17 cellular contexts compared by ENCODE assay signal in genomic region chr7:151003572-151003971, GRCh38. TPM values are rescaled to one million over a fixed set of nuclear protein-coding genes. Genes with fewer than 3 reads are reported as not detected.
A peak's percentile ranks its signal among the peaks of the same experiment; 100 is the strongest.
DNase-seq lines count a peak whose midpoint lies in the region; ATAC-seq, FAIRE-seq and TF ChIP-seq lines count a peak whose summit lies in the region.
"Had no signal": no experiment of that assay in that cellular context is flagged by ENCODE, and none has a peak within 500 bp of the region (broad histone marks: within the 10 kb centered on the region; RNA-seq: fewer than 3 reads in every experiment).

No MANE protein-coding gene starts in this region.

- H2AFZ ChIP-seq in HepG2 (ENCODE audit: low read length), result no peak overlapping the region

- H3K27ac ChIP-seq in HepG2 (ENCODE audit: extremely low read length, insufficient read depth, low read length) (no peak overlapping the region), right lobe of liver (no peak overlapping the region)
- H3K27ac ChIP-seq: upper lobe of left lung had no signal

- peaks cover 0 to 2% of the 10 kb centered on the region in 2 experiments; a peak in 2 of 5 replicates for H3K27me3 ChIP-seq in HepG2 (ENCODE audit: control insufficient read depth in 1 of 2, insufficient read depth in 2 of 2, low read length in 2 of 2)
- H3K27me3 ChIP-seq in right lobe of liver, result no peaks in the 10 kb centered on the region
- H3K27me3 ChIP-seq: upper lobe of left lung had no signal

- no peak for TF ChIP-seq POLR2A in HepG2 (IDR thresholded peaks at IDR 0.05; ENCODE audit: insufficient read depth in 1 of 2, low read depth in 2 of 2, low read length in 2 of 2)
- TF ChIP-seq POLR2A in right lobe of liver (IDR thresholded peaks at IDR 0.05), result no peak

- peak overlapping the region; percentile 36 for H3K4me2 ChIP-seq in HepG2 (ENCODE audit: low read depth, low read length)

- H3K4me1 Mint-ChIP-seq in activated CD8-positive, alpha-beta T cell treated with anti-CD3 and anti-CD28 coated beads for 36 hours (ENCODE audit: low read depth), result peaks cover 24% of the 10 kb centered on the region

- in situ Hi-C loops in HepG2 (cut with HindIII; ENCODE audit: extremely low pct_ligation_motif_present, low pct_unique_long_range_greater_than_20kb), result no loop called here

- no peak overlapping the region for H3K27ac Mint-ChIP-seq in activated CD8-positive, alpha-beta T cell treated with anti-CD3 and anti-CD28 coated beads for 36 hours
- H3K27ac Mint-ChIP-seq: stimulated activated naive CD8-positive, alpha-beta T cell treated with anti-CD3 and anti-CD28 coated beads, Interleukin-15, amount 100 ng/mL, for 72 hours; T-helper 2 cell treated with Interferon-gamma antibody and Interleukin-4, amounts not matched to agents 5 μg/mL and 100 μg/mL, for 36 hours had no signal

- BruUV-seq in HepG2 (replicated peaks; lab: Mats Ljungman, UMichigan), result no TSS peak

- FAIRE-seq in HepG2 (lab: Jason Lieb, UNC), result peak; percentile 21

- H3K4me1 ChIP-seq in HepG2 (ENCODE audit: insufficient read depth, low read length), result peaks cover 59% of the 10 kb centered on the region
- peaks cover 0 to 1% (median 0%) of the 10 kb centered on the region in 4 donors for H3K4me1 ChIP-seq in right lobe of liver

- H3K36me3 Mint-ChIP-seq in activated CD8-positive, alpha-beta T cell treated with anti-CD3 and anti-CD28 coated beads for 36 hours (ENCODE audit: low read depth), result no peaks in the 10 kb centered on the region

- POLR2A ChIA-PET in HepG2 (lab: Yijun Ruan, JAX), result no interaction called here
- POLR2A ChIA-PET in activated CD8-positive, alpha-beta T cell treated with anti-CD3 and anti-CD28 coated beads for 36 hours (lab: Charles Lee), result no interaction called here

- TF ChIP-seq CTCF in HepG2 (CRISPR knock-in tag; IDR thresholded peaks at IDR 0.05) (peak; percentile 26; the same call in 1 of the 2 replicates), right lobe of liver (IDR thresholded peaks at IDR 0.05) (no peak), epithelial cell of esophagus (IDR thresholded peaks at IDR 0.05; ENCODE audit: insufficient read depth, low read depth, low read length, missing control alignments) (peak; percentile 24)
- TF ChIP-seq CTCF in activated CD8-positive, alpha-beta T cell treated with anti-CD3 and anti-CD28 coated beads for 36 hours (IDR thresholded peaks at IDR 0.05), result no peak

- ATAC-seq in HepG2 (peak; percentile 22; the same call in 2 of the 3 replicates), right lobe of liver (no peak)
- no peak for ATAC-seq in activated CD8-positive, alpha-beta T cell treated with anti-CD3 and anti-CD28 coated beads for 36 hours
- ATAC-seq: stimulated activated naive CD8-positive, alpha-beta T cell treated with anti-CD3 and anti-CD28 coated beads, Interleukin-15, amount 100 ng/mL, for 72 hours had no signal

- no peak overlapping the region for H3K9ac ChIP-seq in HepG2 (ENCODE audit: insufficient read depth, low read depth, low read length)

- TF ChIP-seq RAD21 in HepG2 (CRISPR knock-in tag; IDR thresholded peaks at IDR 0.05), result no peak

- no peaks in the 10 kb centered on the region for H3K79me2 ChIP-seq in HepG2 (ENCODE audit: insufficient read depth, low read length)

- DNase-seq in HepG2 (ENCODE audit: low spot score) (no peak), right lobe of liver (no peak), NCI-H69 (lab: John Stamatoyannopoulos, UW) (peak; percentile 78), epithelial cell of esophagus (ENCODE audit: low read depth) (peak; percentile 63), NCI-H1930 (lab: John Stamatoyannopoulos, UW) (no peak)
- DNase-seq in activated CD8-positive, alpha-beta memory T cell treated with anti-CD3 and anti-CD28 coated beads for 24 hours, result no peak
- no peak for DNase-seq in activated CD8-positive, alpha-beta T cell treated with anti-CD3 and anti-CD28 coated beads for 36 hours
- DNase-seq: activated CD8-positive, alpha-beta memory T cell treated with anti-CD3 and anti-CD28 coated beads, Interleukin-2, amount 50 U/mL, for 48 hours; activated gamma-delta T cell; amniotic stem cell; HCEC 1CT; KBM-7; NCI-H524 treated with DMSO at 0.1 percent for 48 hours; stimulated activated naive CD8-positive, alpha-beta T cell treated with anti-CD3 and anti-CD28 coated beads, Interleukin-15, amount 100 ng/mL, for 72 hours had no signal

- H3K36me3 ChIP-seq in HepG2 (replicated peaks in 1 of 2; ENCODE audit: control insufficient read depth in 1 of 2, insufficient read depth in 2 of 2, low read length in 2 of 2) (no peaks in the 10 kb centered on the region), right lobe of liver (no peaks in the 10 kb centered on the region)

- CTCF ChIA-PET in HepG2 (lab: Yijun Ruan, JAX; ENCODE audit: low intra/inter-chr PET ratio, low total read pairs), result no interaction called here
- CTCF ChIA-PET in activated CD8-positive, alpha-beta T cell treated with anti-CD3 and anti-CD28 coated beads for 36 hours (lab: Charles Lee), result no interaction called here

- intact Hi-C loops in HepG2 (cut with micrococcal nuclease; ENCODE audit: unreplicated experiment) (no loop called here), right lobe of liver (cut with DNase I) (no loop called here)
- intact Hi-C loops in activated CD8-positive, alpha-beta T cell treated with anti-CD3 and anti-CD28 coated beads for 36 hours (cut with micrococcal nuclease), result no loop called here

- H3K27me3 Mint-ChIP-seq in activated CD8-positive, alpha-beta T cell treated with anti-CD3 and anti-CD28 coated beads for 36 hours, result no peaks in the 10 kb centered on the region
- H3K27me3 Mint-ChIP-seq: stimulated activated naive CD8-positive, alpha-beta T cell treated with anti-CD3 and anti-CD28 coated beads, Interleukin-15, amount 100 ng/mL, for 72 hours had no signal

- H3K4me3 ChIP-seq in HepG2 (replicated peaks in 1 of 3; ENCODE audit: insufficient read depth in 1 of 3, low read depth in 2 of 3, low read length in 3 of 3) (peak overlapping the region in 1 of 3 experiments; percentile 1; a peak in 1 of 6 replicates), right lobe of liver (no peak overlapping the region), epithelial cell of esophagus (ENCODE audit: low read length) (no peak overlapping the region)
- H3K4me3 ChIP-seq: upper lobe of left lung had no signal

- TF ChIP-seq EP300 in HepG2 (IDR thresholded peaks at IDR 0.05; ENCODE audit: low read depth in 2 of 2, low read length in 2 of 2), result no peak
- no peak for TF ChIP-seq EP300 in HepG2 (CRISPR knock-in tag; IDR thresholded peaks at IDR 0.05; ENCODE audit: borderline replicate concordance)

- H3K4me3 Mint-ChIP-seq in activated CD8-positive, alpha-beta T cell treated with anti-CD3 and anti-CD28 coated beads for 36 hours, result no peak overlapping the region
- H3K4me3 Mint-ChIP-seq: stimulated activated naive CD8-positive, alpha-beta T cell treated with anti-CD3 and anti-CD28 coated beads, Interleukin-15, amount 100 ng/mL, for 72 hours; T-helper 2 cell treated with Interferon-gamma antibody and Interleukin-4, amounts not matched to agents 5 μg/mL and 100 μg/mL, for 36 hours had no signal

- 2% methylated on average over 12 of the region's 12 CpGs for WGBS in HepG2 (ENCODE audit: low lambda C conversion rate)
- WGBS in right lobe of liver (ENCODE audit: insufficient coverage, low coverage, low lambda C conversion rate, missing lambda C conversion rate), result 73% methylated on average over 12 of the region's 12 CpGs

- no peaks in the 10 kb centered on the region for H3K9me3 ChIP-seq in HepG2 (ENCODE audit: low read length)
- H3K9me3 ChIP-seq in right lobe of liver, result no peaks in the 10 kb centered on the region
- H3K9me3 ChIP-seq: upper lobe of left lung had no signal

- no peaks in the 10 kb centered on the region for H4K20me1 ChIP-seq in HepG2 (ENCODE audit: insufficient read depth, low read length)

- no peaks in the 10 kb centered on the region for H3K9me3 Mint-ChIP-seq in activated CD8-positive, alpha-beta T cell treated with anti-CD3 and anti-CD28 coated beads for 36 hours
- H3K9me3 Mint-ChIP-seq: stimulated activated naive CD8-positive, alpha-beta T cell treated with anti-CD3 and anti-CD28 coated beads, Interleukin-15, amount 100 ng/mL, for 72 hours; T-helper 2 cell treated with Interferon-gamma antibody and Interleukin-4, amounts not matched to agents 5 μg/mL and 100 μg/mL, for 36 hours had no signal

RNA-seq across cellular contexts. Expression of gene NOS3, which starts 12.8 kb away (rescaled TPM):
- 3.7 and 4.8 TPM in 2 replicates for total RNA-seq in HepG2 (2016; rRNA removed; fragmentation: Illumina TruSeq; extraction: Trizol)
- total RNA-seq in HepG2 (2016; cell fraction: cytosol; rRNA removed; fragmentation: Illumina TruSeq; extraction: Trizol; ENCODE audit: low read depth), result 2.6 and 2.9 TPM in 2 replicates
- 4.2 and 4.4 TPM in 2 replicates for total RNA-seq in HepG2 (2016; cell fraction: insoluble cytoplasmic fraction; rRNA removed; fragmentation: Illumina TruSeq; extraction: Trizol)
- total RNA-seq in HepG2 (2016; cell fraction: membrane; rRNA removed; fragmentation: Illumina TruSeq; extraction: Trizol), result 3.6 and 5.1 TPM in 2 replicates
- 3.2 and 5.3 TPM in 2 replicates for total RNA-seq in HepG2 (2016; cell fraction: nucleus; rRNA removed; fragmentation: Illumina TruSeq; extraction: Trizol)
- polyA plus RNA-seq in HepG2 (2011; rRNA removed), result 7.5 and 10.1 TPM in 2 replicates
- polyA plus RNA-seq in HepG2 (2011; cell fraction: cytosol; rRNA removed), result 5.8 and 10.0 TPM in 2 replicates
- polyA plus RNA-seq in HepG2 (2011; cell fraction: nucleus; rRNA removed), result 17.6 and 19.9 TPM in 2 replicates
- polyA plus RNA-seq in HepG2 (2012), result 4.8 and 5.0 TPM in 2 replicates
- polyA plus RNA-seq in HepG2 (2016; cell fraction: cytosol; fragmentation: Illumina TruSeq; extraction: Trizol; ENCODE audit: low read depth), result 3.9 and 4.8 TPM in 2 replicates
- 7.8 and 8.1 TPM in 2 replicates for polyA plus RNA-seq in HepG2 (2016; cell fraction: insoluble cytoplasmic fraction; fragmentation: Illumina TruSeq; extraction: Trizol; ENCODE audit: low read depth)
- 5.6 and 8.0 TPM in 2 replicates for polyA plus RNA-seq in HepG2 (2016; cell fraction: membrane; fragmentation: Illumina TruSeq; extraction: Trizol; ENCODE audit: low read depth)
- 5.7 and 8.2 TPM in 2 replicates for polyA plus RNA-seq in HepG2 (2016; cell fraction: nucleus; fragmentation: Illumina TruSeq; extraction: Trizol; ENCODE audit: insufficient read depth, low read depth)
- 0.65 and 23.1 TPM in 2 replicates for polyA minus RNA-seq in HepG2 (2011; rRNA and poly(A)+ RNA removed; ENCODE audit: low replicate concordance)
- 8.4 and 12.0 TPM in 2 replicates for polyA minus RNA-seq in HepG2 (2011; cell fraction: cytosol; rRNA and poly(A)+ RNA removed)
- 5.0 and 6.3 TPM in 2 replicates for polyA minus RNA-seq in HepG2 (2011; cell fraction: nucleus; rRNA and poly(A)+ RNA removed)
- total RNA-seq in right lobe of liver, result 1 to 10 TPM; 2.4 to 9.2 (median 5.0) TPM
- total RNA-seq in activated CD8-positive, alpha-beta T cell treated with anti-CD3 and anti-CD28 coated beads for 36 hours, result 1 to 10 TPM; 5.4 to 6.2 TPM

RNA-seq across cellular contexts. Expression of gene ATG9B, which starts 20.7 kb away (rescaled TPM):
- not detected in 2 replicates for total RNA-seq in HepG2 (2016; rRNA removed; fragmentation: Illumina TruSeq; extraction: Trizol)
- total RNA-seq in HepG2 (2016; cell fraction: cytosol; rRNA removed; fragmentation: Illumina TruSeq; extraction: Trizol; ENCODE audit: low read depth), result 0.18 TPM in 1 of 2 replicates, not detected in the other
- 0.04 TPM in 1 of 2 replicates, not detected in the other for total RNA-seq in HepG2 (2016; cell fraction: insoluble cytoplasmic fraction; rRNA removed; fragmentation: Illumina TruSeq; extraction: Trizol)
- total RNA-seq in HepG2 (2016; cell fraction: membrane; rRNA removed; fragmentation: Illumina TruSeq; extraction: Trizol), result not detected in 2 replicates
- total RNA-seq in HepG2 (2016; cell fraction: nucleus; rRNA removed; fragmentation: Illumina TruSeq; extraction: Trizol), result 0.13 TPM in 1 of 2 replicates, not detected in the other
- 0.24 and 0.39 TPM in 2 replicates for polyA plus RNA-seq in HepG2 (2011; rRNA removed)
- 0.13 and 0.15 TPM in 2 replicates for polyA plus RNA-seq in HepG2 (2011; cell fraction: cytosol; rRNA removed)
- polyA plus RNA-seq in HepG2 (2011; cell fraction: nucleus; rRNA removed), result 2.9 and 3.2 TPM in 2 replicates
- 0.51 and 0.72 TPM in 2 replicates for polyA plus RNA-seq in HepG2 (2012)
- not detected in 2 replicates for polyA plus RNA-seq in HepG2 (2016; cell fraction: cytosol; fragmentation: Illumina TruSeq; extraction: Trizol; ENCODE audit: low read depth)
- not detected in 2 replicates for polyA plus RNA-seq in HepG2 (2016; cell fraction: insoluble cytoplasmic fraction; fragmentation: Illumina TruSeq; extraction: Trizol; ENCODE audit: low read depth)
- polyA plus RNA-seq in HepG2 (2016; cell fraction: membrane; fragmentation: Illumina TruSeq; extraction: Trizol; ENCODE audit: low read depth), result not detected in 2 replicates
- polyA plus RNA-seq in HepG2 (2016; cell fraction: nucleus; fragmentation: Illumina TruSeq; extraction: Trizol; ENCODE audit: insufficient read depth, low read depth), result 0.12 and 0.88 TPM in 2 replicates
- 0.08 TPM in 1 of 2 replicates, not detected in the other for polyA minus RNA-seq in HepG2 (2011; rRNA and poly(A)+ RNA removed; ENCODE audit: low replicate concordance)
- polyA minus RNA-seq in HepG2 (2011; cell fraction: cytosol; rRNA and poly(A)+ RNA removed), result not detected in 2 replicates
- polyA minus RNA-seq in HepG2 (2011; cell fraction: nucleus; rRNA and poly(A)+ RNA removed), result 0.25 and 0.26 TPM in 2 replicates
- under 1 TPM in 1 of 6 experiments, not detected in 5; 0.40 TPM for total RNA-seq in right lobe of liver
- 10 to 100 TPM; 12.6 to 14.0 TPM for total RNA-seq in activated CD8-positive, alpha-beta T cell treated with anti-CD3 and anti-CD28 coated beads for 36 hours
- total RNA-seq: skeletal muscle tissue had no signal

RNA-seq across cellular contexts. Expression of gene ABCB8, which starts 24.7 kb away (rescaled TPM):
- 7.2 and 16.7 TPM in 2 replicates for total RNA-seq in HepG2 (2016; rRNA removed; fragmentation: Illumina TruSeq; extraction: Trizol)
- total RNA-seq in HepG2 (2016; cell fraction: cytosol; rRNA removed; fragmentation: Illumina TruSeq; extraction: Trizol; ENCODE audit: low read depth), result 1.1 and 2.0 TPM in 2 replicates
- 7.2 and 16.4 TPM in 2 replicates for total RNA-seq in HepG2 (2016; cell fraction: insoluble cytoplasmic fraction; rRNA removed; fragmentation: Illumina TruSeq; extraction: Trizol)
- total RNA-seq in HepG2 (2016; cell fraction: membrane; rRNA removed; fragmentation: Illumina TruSeq; extraction: Trizol), result 3.4 and 3.7 TPM in 2 replicates
- total RNA-seq in HepG2 (2016; cell fraction: nucleus; rRNA removed; fragmentation: Illumina TruSeq; extraction: Trizol), result 12.9 and 13.9 TPM in 2 replicates
- 6.6 and 6.9 TPM in 2 replicates for polyA plus RNA-seq in HepG2 (2011; rRNA removed)
- polyA plus RNA-seq in HepG2 (2011; cell fraction: cytosol; rRNA removed), result 3.9 and 9.1 TPM in 2 replicates
- polyA plus RNA-seq in HepG2 (2011; cell fraction: nucleus; rRNA removed), result 20.5 and 25.6 TPM in 2 replicates
- polyA plus RNA-seq in HepG2 (2012), result 4.2 and 4.4 TPM in 2 replicates
- 1.5 and 1.9 TPM in 2 replicates for polyA plus RNA-seq in HepG2 (2016; cell fraction: cytosol; fragmentation: Illumina TruSeq; extraction: Trizol; ENCODE audit: low read depth)
- 5.2 and 6.7 TPM in 2 replicates for polyA plus RNA-seq in HepG2 (2016; cell fraction: insoluble cytoplasmic fraction; fragmentation: Illumina TruSeq; extraction: Trizol; ENCODE audit: low read depth)
- 2.6 and 2.9 TPM in 2 replicates for polyA plus RNA-seq in HepG2 (2016; cell fraction: membrane; fragmentation: Illumina TruSeq; extraction: Trizol; ENCODE audit: low read depth)
- polyA plus RNA-seq in HepG2 (2016; cell fraction: nucleus; fragmentation: Illumina TruSeq; extraction: Trizol; ENCODE audit: insufficient read depth, low read depth), result 23.3 and 23.7 TPM in 2 replicates
- 34.8 and 52.5 TPM in 2 replicates for polyA minus RNA-seq in HepG2 (2011; rRNA and poly(A)+ RNA removed; ENCODE audit: low replicate concordance)
- polyA minus RNA-seq in HepG2 (2011; cell fraction: cytosol; rRNA and poly(A)+ RNA removed), result 7.6 and 11.1 TPM in 2 replicates
- polyA minus RNA-seq in HepG2 (2011; cell fraction: nucleus; rRNA and poly(A)+ RNA removed), result 13.7 and 16.2 TPM in 2 replicates
- total RNA-seq in right lobe of liver, result 10 to 100 TPM; 22.3 to 33.8 (median 26.8) TPM
- 10 to 100 TPM; 41.4 to 47.5 TPM for total RNA-seq in activated CD8-positive, alpha-beta T cell treated with anti-CD3 and anti-CD28 coated beads for 36 hours

RNA-seq across cellular contexts. Expression of gene KCNH2, which starts 25.5 kb away (rescaled TPM):
- total RNA-seq in HepG2 (2016; rRNA removed; fragmentation: Illumina TruSeq; extraction: Trizol) (0.11 TPM in 1 of 2 replicates, not detected in the other), right lobe of liver (under 1 TPM in 5 of 6 experiments, not detected in 1; 0.11 to 0.69 (median 0.18) TPM)
- not detected in 2 replicates for total RNA-seq in HepG2 (2016; cell fraction: cytosol; rRNA removed; fragmentation: Illumina TruSeq; extraction: Trizol; ENCODE audit: low read depth)
- 0.13 TPM in 1 of 2 replicates, not detected in the other for total RNA-seq in HepG2 (2016; cell fraction: insoluble cytoplasmic fraction; rRNA removed; fragmentation: Illumina TruSeq; extraction: Trizol)
- 0.07 and 0.09 TPM in 2 replicates for total RNA-seq in HepG2 (2016; cell fraction: membrane; rRNA removed; fragmentation: Illumina TruSeq; extraction: Trizol)
- total RNA-seq in HepG2 (2016; cell fraction: nucleus; rRNA removed; fragmentation: Illumina TruSeq; extraction: Trizol), result 0.09 and 0.28 TPM in 2 replicates
- polyA plus RNA-seq in HepG2 (2011; rRNA removed), result 0.09 and 0.12 TPM in 2 replicates
- 0.09 and 0.11 TPM in 2 replicates for polyA plus RNA-seq in HepG2 (2011; cell fraction: cytosol; rRNA removed)
- polyA plus RNA-seq in HepG2 (2011; cell fraction: nucleus; rRNA removed), result 0.32 and 0.38 TPM in 2 replicates
- polyA plus RNA-seq in HepG2 (2012), result 0.07 TPM in 1 of 2 replicates, not detected in the other
- polyA plus RNA-seq in HepG2 (2016; cell fraction: cytosol; fragmentation: Illumina TruSeq; extraction: Trizol; ENCODE audit: low read depth), result 0.03 TPM in 1 of 2 replicates, not detected in the other
- polyA plus RNA-seq in HepG2 (2016; cell fraction: insoluble cytoplasmic fraction; fragmentation: Illumina TruSeq; extraction: Trizol; ENCODE audit: low read depth), result not detected in 2 replicates
- polyA plus RNA-seq in HepG2 (2016; cell fraction: membrane; fragmentation: Illumina TruSeq; extraction: Trizol; ENCODE audit: low read depth), result 0.06 TPM in 1 of 2 replicates, not detected in the other
- polyA plus RNA-seq in HepG2 (2016; cell fraction: nucleus; fragmentation: Illumina TruSeq; extraction: Trizol; ENCODE audit: insufficient read depth, low read depth), result not detected in 2 replicates
- polyA minus RNA-seq in HepG2 (2011; rRNA and poly(A)+ RNA removed; ENCODE audit: low replicate concordance), result 0.74 and 1.2 TPM in 2 replicates
- polyA minus RNA-seq in HepG2 (2011; cell fraction: cytosol; rRNA and poly(A)+ RNA removed), result 0.30 TPM in 1 of 2 replicates, not detected in the other
- polyA minus RNA-seq in HepG2 (2011; cell fraction: nucleus; rRNA and poly(A)+ RNA removed), result 0.13 TPM in 1 of 2 replicates, not detected in the other
- total RNA-seq in activated CD8-positive, alpha-beta T cell treated with anti-CD3 and anti-CD28 coated beads for 36 hours, result under 1 TPM; 0.23 to 0.29 TPM

RNA-seq across cellular contexts. Expression of gene ASIC3, which starts 44.8 kb away (rescaled TPM):
- total RNA-seq in HepG2 (2016; rRNA removed; fragmentation: Illumina TruSeq; extraction: Trizol), result not detected in 2 replicates
- total RNA-seq in HepG2 (2016; cell fraction: cytosol; rRNA removed; fragmentation: Illumina TruSeq; extraction: Trizol; ENCODE audit: low read depth), result not detected in 2 replicates
- total RNA-seq in HepG2 (2016; cell fraction: insoluble cytoplasmic fraction; rRNA removed; fragmentation: Illumina TruSeq; extraction: Trizol), result 0.11 TPM in 1 of 2 replicates, not detected in the other
- not detected in 2 replicates for total RNA-seq in HepG2 (2016; cell fraction: membrane; rRNA removed; fragmentation: Illumina TruSeq; extraction: Trizol)
- total RNA-seq in HepG2 (2016; cell fraction: nucleus; rRNA removed; fragmentation: Illumina TruSeq; extraction: Trizol), result 0.28 TPM in 1 of 2 replicates, not detected in the other
- 0.50 and 0.51 TPM in 2 replicates for polyA plus RNA-seq in HepG2 (2011; rRNA removed)
- 0.11 and 0.27 TPM in 2 replicates for polyA plus RNA-seq in HepG2 (2011; cell fraction: cytosol; rRNA removed)
- polyA plus RNA-seq in HepG2 (2011; cell fraction: nucleus; rRNA removed), result 4.2 and 4.6 TPM in 2 replicates
- polyA plus RNA-seq in HepG2 (2012), result 0.56 and 1.0 TPM in 2 replicates
- polyA plus RNA-seq in HepG2 (2016; cell fraction: cytosol; fragmentation: Illumina TruSeq; extraction: Trizol; ENCODE audit: low read depth), result not detected in 2 replicates
- not detected in 2 replicates for polyA plus RNA-seq in HepG2 (2016; cell fraction: insoluble cytoplasmic fraction; fragmentation: Illumina TruSeq; extraction: Trizol; ENCODE audit: low read depth)
- not detected in 2 replicates for polyA plus RNA-seq in HepG2 (2016; cell fraction: membrane; fragmentation: Illumina TruSeq; extraction: Trizol; ENCODE audit: low read depth)
- polyA plus RNA-seq in HepG2 (2016; cell fraction: nucleus; fragmentation: Illumina TruSeq; extraction: Trizol; ENCODE audit: insufficient read depth, low read depth), result 0.38 and 0.67 TPM in 2 replicates
- 0.48 and 3.4 TPM in 2 replicates for polyA minus RNA-seq in HepG2 (2011; rRNA and poly(A)+ RNA removed; ENCODE audit: low replicate concordance)
- not detected in 2 replicates for polyA minus RNA-seq in HepG2 (2011; cell fraction: cytosol; rRNA and poly(A)+ RNA removed)
- polyA minus RNA-seq in HepG2 (2011; cell fraction: nucleus; rRNA and poly(A)+ RNA removed), result 0.25 and 0.52 TPM in 2 replicates
- total RNA-seq in right lobe of liver, result 1 to 10 TPM in 5 of 6 experiments, under 1 TPM in 1; 0.53 to 1.2 (median 1.2) TPM
- total RNA-seq in activated CD8-positive, alpha-beta T cell treated with anti-CD3 and anti-CD28 coated beads for 36 hours, result 1 to 10 TPM; 3.7 to 5.8 TPM
- total RNA-seq: skeletal muscle tissue had no signal

Comparison
In these comparisons a context has a peak if more than half of its experiments do, and no peak if none do; other contexts are left out.
1. CTCF ChIP-seq: peak in HepG2 (single experiment) and epithelial cell of esophagus (single experiment); none in right lobe of liver (0 of 4) and activated CD8-positive, alpha-beta T cell treated with anti-CD3 and anti-CD28 coated beads for 36 hours (single experiment).
2. DNase-seq: peak in NCI-H69 (single experiment) and epithelial cell of esophagus (single experiment); none in HepG2 (single experiment), right lobe of liver (0 of 3), activated CD8-positive, alpha-beta memory T cell treated with anti-CD3 and anti-CD28 coated beads for 24 hours (single experiment), NCI-H1930 (0 of 2) and activated CD8-positive, alpha-beta T cell treated with anti-CD3 and anti-CD28 coated beads for 36 hours (single experiment).
3. RNA of gene ATG9B, which starts 20.7 kb away (total RNA-seq): 12.6 to 14.0 TPM in activated CD8-positive, alpha-beta T cell treated with anti-CD3 and anti-CD28 coated beads for 36 hours; 0.04 to 0.18 TPM in HepG2 and 0.40 TPM in right lobe of liver; every median in the first group is over 4 times any median in the second.